ENCODE assay signal across 11 cellular contexts in the genomic region with DNA sequence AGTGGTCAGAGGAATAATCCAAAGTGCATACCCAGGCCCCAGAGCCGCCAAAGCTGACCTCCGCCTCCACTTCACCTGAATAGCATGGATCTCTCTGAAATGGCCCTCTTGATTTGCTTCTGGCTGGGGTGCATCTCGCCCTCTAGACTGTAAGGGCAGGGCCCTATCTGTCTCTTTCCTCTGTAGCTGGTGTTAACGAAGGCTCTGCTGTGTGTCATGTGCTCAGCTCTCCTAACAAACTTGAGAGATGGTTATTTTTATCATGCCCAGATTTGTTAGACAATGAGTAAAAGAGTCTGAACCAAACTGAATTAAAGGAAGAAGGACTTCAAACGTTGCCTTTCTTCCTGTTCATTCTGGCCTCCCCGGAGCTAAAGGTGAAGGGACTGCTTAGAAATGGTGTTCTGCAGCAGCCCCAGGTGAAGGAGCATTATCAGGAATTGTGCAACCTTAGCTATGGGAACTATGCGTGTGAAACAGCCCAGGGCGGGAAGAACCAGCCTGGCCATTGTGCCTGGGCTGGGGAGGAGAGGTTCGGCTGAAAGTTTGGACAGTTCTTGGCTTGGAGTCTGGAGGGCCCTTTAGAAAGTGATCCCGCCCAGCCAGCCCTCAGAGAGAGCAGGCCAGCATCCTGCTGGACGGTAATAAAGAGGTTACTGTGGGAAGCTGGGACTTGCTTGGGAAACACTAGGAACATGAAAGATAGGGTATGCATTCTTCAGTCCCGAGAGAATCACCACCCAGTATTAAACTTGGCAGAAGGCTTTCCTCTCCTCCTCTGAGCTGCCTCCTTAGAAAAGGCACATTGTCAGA.
DNase-seq lines count a peak whose midpoint lies in the region; ATAC-seq and TF ChIP-seq lines count a peak whose summit lies in the region.
"Had no signal": no experiment of that assay in that cellular context is flagged by ENCODE, and none has a peak within 500 bp of the region (broad histone marks: within the 10 kb centered on the region; RNA-seq: fewer than 3 reads in every experiment).

No MANE protein-coding gene starts in this region.

- H3K9me2 ChIP-seq in GM23338 (ENCODE audit: insufficient read depth), result peaks cover 10% of the 10 kb centered on the region; the same call in 1 of the 2 replicates

- TF ChIP-seq CTCF in GM23338 (conservative IDR thresholded peaks at IDR 0.05; ENCODE audit: low read depth in 2 of 2), result no peak

- H3K4me2 ChIP-seq in GM23338, result peak overlapping the region; percentile 14; the same call in 1 of the 2 replicates

- H3K27me3 Mint-ChIP-seq in GM23338 (ENCODE audit: insufficient read depth, low read depth, poor library complexity), result peaks cover 6% of the 10 kb centered on the region

- peaks cover 37% of the 10 kb centered on the region for H3K4me1 Mint-ChIP-seq in GM23338

- H3K79me2 ChIP-seq in GM23338 (replicated peaks; ENCODE audit: insufficient read depth), result peaks cover 51% of the 10 kb centered on the region

- peak overlapping the region; percentile 46 for H3K27ac ChIP-seq in GM23338 (ENCODE audit: low read depth)
- no peak overlapping the region for H3K27ac ChIP-seq in right cardiac atrium (ENCODE audit: low read length)
- H3K27ac ChIP-seq: thoracic aorta had no signal

- H4K20me1 ChIP-seq in GM23338 (replicated peaks; ENCODE audit: insufficient read depth), result peaks cover 20% of the 10 kb centered on the region; the same call in 1 of the 2 replicates

- H3K27me3 ChIP-seq in GM23338 (ENCODE audit: insufficient read depth), result no peaks in the 10 kb centered on the region
- H3K27me3 ChIP-seq in right cardiac atrium (ENCODE audit: control insufficient read depth, insufficient read depth), result no peaks in the 10 kb centered on the region

- H3K4me1 ChIP-seq in GM23338 (ENCODE audit: insufficient read depth), result peaks cover 33% of the 10 kb centered on the region
- H3K4me1 ChIP-seq in right cardiac atrium (ENCODE audit: control insufficient read depth, insufficient read depth, low read length), result peaks cover 3% of the 10 kb centered on the region

- H3K9me3 ChIP-seq in right cardiac atrium (ENCODE audit: control insufficient read depth, low read length), result no peaks in the 10 kb centered on the region
- H3K9me3 ChIP-seq: thoracic aorta had no signal

- WGBS in right cardiac atrium, result 35% methylated on average over 12 of the region's 12 CpGs

- H2AFZ ChIP-seq in GM23338, result no peak overlapping the region

- H3K4me3 ChIP-seq in GM23338, result no peak overlapping the region
- H3K4me3 ChIP-seq in right cardiac atrium (ENCODE audit: low read length), result no peak overlapping the region
- no peak overlapping the region for H3K4me3 ChIP-seq in skeletal muscle cell (ENCODE audit: low read depth, low read length)
- H3K4me3 ChIP-seq: thoracic aorta had no signal

- no peaks in the 10 kb centered on the region for H3K9me3 Mint-ChIP-seq in GM23338

- H3K27ac Mint-ChIP-seq in GM23338, result no peak overlapping the region

- ATAC-seq in GM23338 (peak; percentile 78), right cardiac atrium (peak; percentile 76 to 78), HG03565 (IDR thresholded peaks at IDR 0.05; ENCODE audit: unreplicated experiment) (no peak)

- 0 out of 2 replicates have a peak, but pooled peaks cover 9% of the 10 kb centered on the region for H3F3A ChIP-seq in GM23338 (replicated peaks; ENCODE audit: low read depth)

- intact Hi-C loops in right cardiac atrium (cut with DNase I), result no loop called here

- DNase-seq in GM23338 (ENCODE audit: low spot score), result peak; percentile 68
- DNase-seq in amniotic epithelial cell (ENCODE audit: low read depth), result peak; percentile 38
- peak; percentile 43 to 64 (median 52) for DNase-seq in right cardiac atrium
- peak; percentile 38 for DNase-seq in skeletal muscle cell (ENCODE audit: low read depth)
- no peak for DNase-seq in stimulated activated CD4-positive, alpha-beta T cell treated with anti-CD3 and anti-CD28 coated beads, Interleukin-1b, Interleukin-23, amount 100 ng/mL, for 48 hours
- no peak for DNase-seq in COLO668 (lab: John Stamatoyannopoulos, UW; ENCODE audit: unreplicated experiment)
- no peak for DNase-seq in mucosa of gallbladder (ENCODE audit: low spot score)
- DNase-seq: cortex of kidney, NCI-H1048 had no signal

- no peaks in the 10 kb centered on the region for H3K36me3 ChIP-seq in GM23338 (ENCODE audit: insufficient read depth)
- H3K36me3 ChIP-seq: thoracic aorta had no signal

- H3K4me3 Mint-ChIP-seq in GM23338, result no peak overlapping the region

- H3K36me3 Mint-ChIP-seq in GM23338 (ENCODE audit: low read depth), result no peaks in the 10 kb centered on the region; the same call in 2 of the 3 replicates

TF ChIP-seq in GM23338, 12 proteins besides CTCF, POLR2A, EP300 and RAD21:
- TF ChIP-seq REST (IDR thresholded peaks at IDR 0.05; ENCODE audit: unreplicated experiment) (peak; percentile 52), POLR2AphosphoS5 (IDR thresholded peaks at IDR 0.05; ENCODE audit: low read depth) (no peak), ZNF114 (CRISPR knock-in tag; IDR thresholded peaks at IDR 0.05) (no peak), EZH2 (IDR thresholded peaks at IDR 0.05; ENCODE audit: low read depth, unreplicated experiment) (no peak)

Comparison
In these comparisons a context has a peak if more than half of its experiments do, and no peak if none do; other contexts are left out.
1. DNase-seq: peak in GM23338 (single experiment), amniotic epithelial cell (single experiment), right cardiac atrium (3 of 3) and skeletal muscle cell (single experiment); none in stimulated activated CD4-positive, alpha-beta T cell treated with anti-CD3 and anti-CD28 coated beads, Interleukin-1b, Interleukin-23, amount 100 ng/mL, for 48 hours (single experiment), COLO668 (single experiment) and mucosa of gallbladder (single experiment).